In the genomic region with DNA sequence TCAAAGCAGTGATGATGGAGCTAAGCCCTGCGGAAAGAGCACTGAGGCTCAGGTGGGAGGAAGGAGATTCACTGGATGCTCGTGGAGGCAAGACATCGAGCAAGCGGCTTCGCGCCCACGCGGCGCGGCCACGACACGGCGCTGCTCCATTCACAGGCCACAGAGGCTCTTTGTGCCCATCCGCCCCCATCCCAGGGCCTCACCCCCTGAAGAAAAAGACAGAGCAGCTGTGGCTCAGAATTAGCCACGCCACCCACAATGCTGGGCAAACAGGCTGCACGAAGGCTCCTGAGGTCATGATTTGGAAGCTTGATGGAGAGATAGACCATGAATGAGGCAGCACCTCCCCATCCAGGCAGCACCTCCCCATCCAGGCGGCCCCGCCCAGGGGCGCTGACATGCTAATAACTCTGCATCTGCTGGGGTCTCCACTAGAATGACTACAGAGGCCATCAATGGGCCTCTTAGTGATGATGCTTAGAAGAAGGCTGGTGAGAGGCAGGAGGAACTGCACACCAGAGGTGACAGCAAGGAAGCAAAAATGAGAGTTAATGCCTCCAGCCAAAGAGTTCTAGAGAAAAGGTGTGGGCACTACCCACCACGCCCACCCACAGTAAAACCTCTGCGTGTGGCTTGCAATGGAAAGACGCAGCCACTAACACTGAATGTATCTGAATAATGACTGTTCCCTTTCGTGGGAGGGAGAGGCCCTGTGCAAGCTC, we compare ENCODE assay signal across 8 cellular contexts. TPM values are rescaled to one million over a fixed set of nuclear protein-coding genes. Genes with fewer than 3 reads are reported as not detected.
DNase-seq lines count a peak whose midpoint lies in the region; ATAC-seq lines count a peak whose summit lies in the region.

No MANE protein-coding gene starts in this region.

- peak overlapping the region; percentile 91 for H3K4me3 Mint-ChIP-seq in activated T-helper 17 cell treated with anti-CD3 and anti-CD28 coated beads, Interleukin-2, amount 50 U/mL, for 72 hours

- peaks cover 60% of the 10 kb centered on the region for H3K4me1 Mint-ChIP-seq in activated T-helper 17 cell treated with anti-CD3 and anti-CD28 coated beads, Interleukin-2, amount 50 U/mL, for 72 hours

- peaks cover 3% of the 10 kb centered on the region for H3K9me3 Mint-ChIP-seq in activated T-helper 17 cell treated with anti-CD3 and anti-CD28 coated beads, Interleukin-2, amount 50 U/mL, for 72 hours

- peaks cover 100% of the 10 kb centered on the region for H3K36me3 Mint-ChIP-seq in activated T-helper 17 cell treated with anti-CD3 and anti-CD28 coated beads, Interleukin-2, amount 50 U/mL, for 72 hours (ENCODE audit: low read depth)

- no peaks in the 10 kb centered on the region for H3K27me3 Mint-ChIP-seq in activated T-helper 17 cell treated with anti-CD3 and anti-CD28 coated beads, Interleukin-2, amount 50 U/mL, for 72 hours

- peak overlapping the region; percentile 98 for H3K27ac Mint-ChIP-seq in activated T-helper 17 cell treated with anti-CD3 and anti-CD28 coated beads, Interleukin-2, amount 50 U/mL, for 72 hours

- ATAC-seq in activated T-helper 17 cell treated with anti-CD3 and anti-CD28 coated beads, Interleukin-2, amount 50 U/mL, for 72 hours (replicated peaks) = peak; percentile 87
- ATAC-seq in GM21529 (IDR thresholded peaks at IDR 0.05; ENCODE audit: unreplicated experiment) (no peak), GM18511 (IDR thresholded peaks at IDR 0.05; ENCODE audit: unreplicated experiment) (no peak)

- peaks cover 19% of the 10 kb centered on the region for H3K36me3 ChIP-seq in H7 (replicated peaks; ENCODE audit: control insufficient read depth, insufficient read depth, low read length)

- peak; percentile 55 for DNase-seq in H7
- DNase-seq in inferior parietal cortex (ENCODE audit: extremely low spot score) = peak; percentile 55
- DNase-seq in stimulated activated CD4-positive, alpha-beta T cell treated with anti-CD3 and anti-CD28 coated beads, Interleukin-4, amount 100 ng/mL, for 1 hour = peak; percentile 62
- DNase-seq in NCI-H1436 (lab: John Stamatoyannopoulos, UW) = no peak
- DNase-seq in DMS79 treated with DMSO at 0.1 percent for 48 hours (lab: John Stamatoyannopoulos, UW) = no peak

- no peak overlapping the region for H3K4me3 ChIP-seq in H7 (ENCODE audit: insufficient read depth, low read depth, low read length)

- no peaks in the 10 kb centered on the region for H3K27me3 ChIP-seq in H7 (ENCODE audit: control insufficient read depth, insufficient read depth, low read length)

RNA-seq across cellular contexts. Expression of a gene that starts 43.5 kb away (rescaled TPM):
- total RNA-seq in H7 (2014; rRNA removed; shearing (Covaris generic)) = 117 and 149 TPM in 2 replicates
- total RNA-seq in activated T-helper 17 cell treated with anti-CD3 and anti-CD28 coated beads, Interleukin-2, amount 50 U/mL, for 72 hours = 100 to 1,000 TPM; 782 to 800 TPM

Comparison
In these comparisons a context has a peak if more than half of its experiments do, and no peak if none do; other contexts are left out.
1. DNase-seq: peak in H7 (single experiment), inferior parietal cortex (single experiment) and stimulated activated CD4-positive, alpha-beta T cell treated with anti-CD3 and anti-CD28 coated beads, Interleukin-4, amount 100 ng/mL, for 1 hour (single experiment); none in NCI-H1436 (single experiment) and DMS79 treated with DMSO at 0.1 percent for 48 hours (single experiment).